Comparison of ENCODE assay signal across 1 cellular context in genomic region chr17:82236142-82236971, GRCh38.
A peak's percentile ranks its signal among the peaks of the same experiment; 100 is the strongest.
TF ChIP-seq lines count a peak whose summit lies in the region.

No MANE protein-coding gene starts in this region.

TF ChIP-seq in HepG2, 621 proteins besides CTCF, POLR2A, EP300 and RAD21 (continued from another document and continues in another):
- TF ChIP-seq, protein P1, sequence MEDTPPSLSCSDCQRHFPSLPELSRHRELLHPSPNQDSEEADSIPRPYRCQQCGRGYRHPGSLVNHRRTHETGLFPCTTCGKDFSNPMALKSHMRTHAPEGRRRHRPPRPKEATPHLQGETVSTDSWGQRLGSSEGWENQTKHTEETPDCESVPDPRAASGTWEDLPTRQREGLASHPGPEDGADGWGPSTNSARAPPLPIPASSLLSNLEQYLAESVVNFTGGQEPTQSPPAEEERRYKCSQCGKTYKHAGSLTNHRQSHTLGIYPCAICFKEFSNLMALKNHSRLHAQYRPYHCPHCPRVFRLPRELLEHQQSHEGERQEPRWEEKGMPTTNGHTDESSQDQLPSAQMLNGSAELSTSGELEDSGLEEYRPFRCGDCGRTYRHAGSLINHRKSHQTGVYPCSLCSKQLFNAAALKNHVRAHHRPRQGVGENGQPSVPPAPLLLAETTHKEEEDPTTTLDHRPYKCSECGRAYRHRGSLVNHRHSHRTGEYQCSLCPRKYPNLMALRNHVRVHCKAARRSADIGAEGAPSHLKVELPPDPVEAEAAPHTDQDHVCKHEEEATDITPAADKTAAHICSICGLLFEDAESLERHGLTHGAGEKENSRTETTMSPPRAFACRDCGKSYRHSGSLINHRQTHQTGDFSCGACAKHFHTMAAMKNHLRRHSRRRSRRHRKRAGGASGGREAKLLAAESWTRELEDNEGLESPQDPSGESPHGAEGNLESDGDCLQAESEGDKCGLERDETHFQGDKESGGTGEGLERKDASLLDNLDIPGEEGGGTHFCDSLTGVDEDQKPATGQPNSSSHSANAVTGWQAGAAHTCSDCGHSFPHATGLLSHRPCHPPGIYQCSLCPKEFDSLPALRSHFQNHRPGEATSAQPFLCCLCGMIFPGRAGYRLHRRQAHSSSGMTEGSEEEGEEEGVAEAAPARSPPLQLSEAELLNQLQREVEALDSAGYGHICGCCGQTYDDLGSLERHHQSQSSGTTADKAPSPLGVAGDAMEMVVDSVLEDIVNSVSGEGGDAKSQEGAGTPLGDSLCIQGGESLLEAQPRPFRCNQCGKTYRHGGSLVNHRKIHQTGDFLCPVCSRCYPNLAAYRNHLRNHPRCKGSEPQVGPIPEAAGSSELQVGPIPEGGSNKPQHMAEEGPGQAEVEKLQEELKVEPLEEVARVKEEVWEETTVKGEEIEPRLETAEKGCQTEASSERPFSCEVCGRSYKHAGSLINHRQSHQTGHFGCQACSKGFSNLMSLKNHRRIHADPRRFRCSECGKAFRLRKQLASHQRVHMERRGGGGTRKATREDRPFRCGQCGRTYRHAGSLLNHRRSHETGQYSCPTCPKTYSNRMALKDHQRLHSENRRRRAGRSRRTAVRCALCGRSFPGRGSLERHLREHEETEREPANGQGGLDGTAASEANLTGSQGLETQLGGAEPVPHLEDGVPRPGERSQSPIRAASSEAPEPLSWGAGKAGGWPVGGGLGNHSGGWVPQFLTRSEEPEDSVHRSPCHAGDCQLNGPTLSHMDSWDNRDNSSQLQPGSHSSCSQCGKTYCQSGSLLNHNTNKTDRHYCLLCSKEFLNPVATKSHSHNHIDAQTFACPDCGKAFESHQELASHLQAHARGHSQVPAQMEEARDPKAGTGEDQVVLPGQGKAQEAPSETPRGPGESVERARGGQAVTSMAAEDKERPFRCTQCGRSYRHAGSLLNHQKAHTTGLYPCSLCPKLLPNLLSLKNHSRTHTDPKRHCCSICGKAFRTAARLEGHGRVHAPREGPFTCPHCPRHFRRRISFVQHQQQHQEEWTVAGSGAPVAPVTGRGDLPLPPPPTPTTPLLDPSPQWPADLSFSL (CRISPR knock-in tag; IDR thresholded peaks at IDR 0.05) = peak; percentile 37; the same call in 1 of the 2 replicates
- TF ChIP-seq ZNF18 (CRISPR knock-in tag; IDR thresholded peaks at IDR 0.05; ENCODE audit: insufficient replicate concordance) (peak; percentile 87), KDM5A (IDR thresholded peaks at IDR 0.05; ENCODE audit: borderline replicate concordance, low read length) (no peak), SP1 (IDR thresholded peaks at IDR 0.05) (no peak), SP1 (CRISPR knock-in tag; IDR thresholded peaks at IDR 0.05) (no peak), ZNF441 (CRISPR knock-in tag; IDR thresholded peaks at IDR 0.05; ENCODE audit: borderline replicate concordance) (peak; percentile 94; the same call in 1 of the 2 replicates), KAT7 (CRISPR knock-in tag; IDR thresholded peaks at IDR 0.05; ENCODE audit: borderline replicate concordance) (no peak; the same call in 1 of the 2 replicates), ISX (CRISPR knock-in tag; conservative IDR thresholded peaks at IDR 0.05) (peak; percentile 97), NONO (IDR thresholded peaks at IDR 0.05) (no peak), NONO (CRISPR knock-in tag; conservative IDR thresholded peaks at IDR 0.05) (peak; percentile 68), PRDM10 (CRISPR knock-in tag; IDR thresholded peaks at IDR 0.05; ENCODE audit: low read depth) (peak; percentile 67; the same call in 1 of the 2 replicates), ZFP41 (CRISPR knock-in tag; IDR thresholded peaks at IDR 0.05; ENCODE audit: borderline replicate concordance) (peak; percentile 96; the same call in 1 of the 2 replicates), ZEB1 (IDR thresholded peaks at IDR 0.05; ENCODE audit: insufficient replicate concordance, low read depth) (no peak), KLF9 (CRISPR knock-in tag; IDR thresholded peaks at IDR 0.05; ENCODE audit: low read depth) (peak; percentile 97; the same call in 1 of the 2 replicates), ZNF24 (IDR thresholded peaks at IDR 0.05) (no peak), MXD4 (CRISPR knock-in tag; IDR thresholded peaks at IDR 0.05) (peak; percentile 94), ZNF260 (CRISPR knock-in tag; IDR thresholded peaks at IDR 0.05; ENCODE audit: borderline replicate concordance, low read depth) (peak; percentile 95; the same call in 1 of the 2 replicates), ZNF556 (CRISPR knock-in tag; IDR thresholded peaks at IDR 0.05; ENCODE audit: borderline replicate concordance) (peak; percentile 97; the same call in 1 of the 2 replicates), ATF3 (CRISPR knock-in tag; IDR thresholded peaks at IDR 0.05) (no peak), ZNF350 (CRISPR knock-in tag; IDR thresholded peaks at IDR 0.05; ENCODE audit: borderline replicate concordance, low read depth) (peak; percentile 97), ZSCAN20 (CRISPR knock-in tag; IDR thresholded peaks at IDR 0.05; ENCODE audit: borderline replicate concordance) (peak; percentile 94), ATRX (CRISPR knock-in tag; IDR thresholded peaks at IDR 0.05; ENCODE audit: borderline replicate concordance) (no peak), ZNF678 (CRISPR knock-in tag; IDR thresholded peaks at IDR 0.05) (peak; percentile 96), ZNF430 (CRISPR knock-in tag; IDR thresholded peaks at IDR 0.05) (peak; percentile 99), E2F1 (CRISPR knock-in tag; IDR thresholded peaks at IDR 0.05) (peak; percentile 88), KLF6 (CRISPR knock-in tag; IDR thresholded peaks at IDR 0.05) (peak; percentile 98), ZNF335 (CRISPR knock-in tag; IDR thresholded peaks at IDR 0.05) (peak; percentile 78; the same call in 1 of the 2 replicates)
- TF ChIP-seq, protein P2, sequence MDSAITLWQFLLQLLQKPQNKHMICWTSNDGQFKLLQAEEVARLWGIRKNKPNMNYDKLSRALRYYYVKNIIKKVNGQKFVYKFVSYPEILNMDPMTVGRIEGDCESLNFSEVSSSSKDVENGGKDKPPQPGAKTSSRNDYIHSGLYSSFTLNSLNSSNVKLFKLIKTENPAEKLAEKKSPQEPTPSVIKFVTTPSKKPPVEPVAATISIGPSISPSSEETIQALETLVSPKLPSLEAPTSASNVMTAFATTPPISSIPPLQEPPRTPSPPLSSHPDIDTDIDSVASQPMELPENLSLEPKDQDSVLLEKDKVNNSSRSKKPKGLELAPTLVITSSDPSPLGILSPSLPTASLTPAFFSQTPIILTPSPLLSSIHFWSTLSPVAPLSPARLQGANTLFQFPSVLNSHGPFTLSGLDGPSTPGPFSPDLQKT (CRISPR knock-in tag; IDR thresholded peaks at IDR 0.05; ENCODE audit: borderline replicate concordance) = no peak
- TF ChIP-seq, protein P3, sequence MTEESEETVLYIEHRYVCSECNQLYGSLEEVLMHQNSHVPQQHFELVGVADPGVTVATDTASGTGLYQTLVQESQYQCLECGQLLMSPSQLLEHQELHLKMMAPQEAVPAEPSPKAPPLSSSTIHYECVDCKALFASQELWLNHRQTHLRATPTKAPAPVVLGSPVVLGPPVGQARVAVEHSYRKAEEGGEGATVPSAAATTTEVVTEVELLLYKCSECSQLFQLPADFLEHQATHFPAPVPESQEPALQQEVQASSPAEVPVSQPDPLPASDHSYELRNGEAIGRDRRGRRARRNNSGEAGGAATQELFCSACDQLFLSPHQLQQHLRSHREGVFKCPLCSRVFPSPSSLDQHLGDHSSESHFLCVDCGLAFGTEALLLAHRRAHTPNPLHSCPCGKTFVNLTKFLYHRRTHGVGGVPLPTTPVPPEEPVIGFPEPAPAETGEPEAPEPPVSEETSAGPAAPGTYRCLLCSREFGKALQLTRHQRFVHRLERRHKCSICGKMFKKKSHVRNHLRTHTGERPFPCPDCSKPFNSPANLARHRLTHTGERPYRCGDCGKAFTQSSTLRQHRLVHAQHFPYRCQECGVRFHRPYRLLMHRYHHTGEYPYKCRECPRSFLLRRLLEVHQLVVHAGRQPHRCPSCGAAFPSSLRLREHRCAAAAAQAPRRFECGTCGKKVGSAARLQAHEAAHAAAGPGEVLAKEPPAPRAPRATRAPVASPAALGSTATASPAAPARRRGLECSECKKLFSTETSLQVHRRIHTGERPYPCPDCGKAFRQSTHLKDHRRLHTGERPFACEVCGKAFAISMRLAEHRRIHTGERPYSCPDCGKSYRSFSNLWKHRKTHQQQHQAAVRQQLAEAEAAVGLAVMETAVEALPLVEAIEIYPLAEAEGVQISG (CRISPR knock-in tag; IDR thresholded peaks at IDR 0.05) = peak; percentile 92
- TF ChIP-seq, protein P4, sequence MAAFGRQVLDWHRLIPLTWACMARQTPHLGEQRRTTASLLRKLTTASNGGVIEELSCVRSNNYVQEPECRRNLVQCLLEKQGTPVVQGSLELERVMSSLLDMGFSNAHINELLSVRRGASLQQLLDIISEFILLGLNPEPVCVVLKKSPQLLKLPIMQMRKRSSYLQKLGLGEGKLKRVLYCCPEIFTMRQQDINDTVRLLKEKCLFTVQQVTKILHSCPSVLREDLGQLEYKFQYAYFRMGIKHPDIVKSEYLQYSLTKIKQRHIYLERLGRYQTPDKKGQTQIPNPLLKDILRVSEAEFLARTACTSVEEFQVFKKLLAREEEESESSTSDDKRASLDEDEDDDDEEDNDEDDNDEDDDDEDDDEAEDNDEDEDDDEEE (CRISPR knock-in tag; IDR thresholded peaks at IDR 0.05) = no peak; the same call in 1 of the 2 replicates
- TF ChIP-seq, protein P5, sequence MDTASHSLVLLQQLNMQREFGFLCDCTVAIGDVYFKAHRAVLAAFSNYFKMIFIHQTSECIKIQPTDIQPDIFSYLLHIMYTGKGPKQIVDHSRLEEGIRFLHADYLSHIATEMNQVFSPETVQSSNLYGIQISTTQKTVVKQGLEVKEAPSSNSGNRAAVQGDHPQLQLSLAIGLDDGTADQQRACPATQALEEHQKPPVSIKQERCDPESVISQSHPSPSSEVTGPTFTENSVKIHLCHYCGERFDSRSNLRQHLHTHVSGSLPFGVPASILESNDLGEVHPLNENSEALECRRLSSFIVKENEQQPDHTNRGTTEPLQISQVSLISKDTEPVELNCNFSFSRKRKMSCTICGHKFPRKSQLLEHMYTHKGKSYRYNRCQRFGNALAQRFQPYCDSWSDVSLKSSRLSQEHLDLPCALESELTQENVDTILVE (CRISPR knock-in tag; IDR thresholded peaks at IDR 0.05) = peak; percentile 92
- TF ChIP-seq, protein P6, sequence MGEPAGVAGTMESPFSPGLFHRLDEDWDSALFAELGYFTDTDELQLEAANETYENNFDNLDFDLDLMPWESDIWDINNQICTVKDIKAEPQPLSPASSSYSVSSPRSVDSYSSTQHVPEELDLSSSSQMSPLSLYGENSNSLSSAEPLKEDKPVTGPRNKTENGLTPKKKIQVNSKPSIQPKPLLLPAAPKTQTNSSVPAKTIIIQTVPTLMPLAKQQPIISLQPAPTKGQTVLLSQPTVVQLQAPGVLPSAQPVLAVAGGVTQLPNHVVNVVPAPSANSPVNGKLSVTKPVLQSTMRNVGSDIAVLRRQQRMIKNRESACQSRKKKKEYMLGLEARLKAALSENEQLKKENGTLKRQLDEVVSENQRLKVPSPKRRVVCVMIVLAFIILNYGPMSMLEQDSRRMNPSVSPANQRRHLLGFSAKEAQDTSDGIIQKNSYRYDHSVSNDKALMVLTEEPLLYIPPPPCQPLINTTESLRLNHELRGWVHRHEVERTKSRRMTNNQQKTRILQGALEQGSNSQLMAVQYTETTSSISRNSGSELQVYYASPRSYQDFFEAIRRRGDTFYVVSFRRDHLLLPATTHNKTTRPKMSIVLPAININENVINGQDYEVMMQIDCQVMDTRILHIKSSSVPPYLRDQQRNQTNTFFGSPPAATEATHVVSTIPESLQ (CRISPR knock-in tag; conservative IDR thresholded peaks at IDR 0.05) = peak; percentile 77; the same call in 1 of the 2 replicates
- TF ChIP-seq, protein P7, sequence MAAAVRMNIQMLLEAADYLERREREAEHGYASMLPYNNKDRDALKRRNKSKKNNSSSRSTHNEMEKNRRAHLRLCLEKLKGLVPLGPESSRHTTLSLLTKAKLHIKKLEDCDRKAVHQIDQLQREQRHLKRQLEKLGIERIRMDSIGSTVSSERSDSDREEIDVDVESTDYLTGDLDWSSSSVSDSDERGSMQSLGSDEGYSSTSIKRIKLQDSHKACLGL (CRISPR knock-in tag; IDR thresholded peaks at IDR 0.05) = peak; percentile 95
